11 cellular contexts compared by ENCODE assay signal in the genomic region with DNA sequence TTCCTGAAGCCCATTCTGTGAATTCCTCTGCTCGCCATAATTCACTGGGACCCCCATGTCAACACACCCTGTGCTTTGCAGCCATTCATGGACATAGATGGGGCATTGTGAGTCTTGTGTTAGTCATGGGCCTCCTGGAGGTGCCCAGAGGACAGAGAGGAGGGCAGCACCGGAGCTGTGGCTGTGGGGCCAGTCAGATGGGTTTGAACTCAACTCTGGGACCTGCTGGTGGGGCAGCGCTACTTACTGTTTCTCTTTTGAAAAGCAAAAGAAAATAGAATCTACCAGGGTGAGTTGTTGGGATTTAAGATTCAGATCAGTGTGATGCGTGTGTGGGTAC.
"Had no signal": no experiment of that assay in that cellular context is flagged by ENCODE, and none has a peak within 500 bp of the region (broad histone marks: within the 10 kb centered on the region; RNA-seq: fewer than 3 reads in every experiment).

No MANE protein-coding gene starts in this region.

- DNase-seq: caudate nucleus, cortex of kidney, hippocampal formation, naive B cell had no signal

- H3K9me3 Mint-ChIP-seq: effector memory CD8-positive, alpha-beta T cell; mesothelial cell of epicardium had no signal

- H3K4me3 Mint-ChIP-seq: effector memory CD8-positive, alpha-beta T cell; mesothelial cell of epicardium; naive B cell had no signal

- H3K36me3 Mint-ChIP-seq: naive B cell had no signal

- H3K27ac Mint-ChIP-seq: effector memory CD8-positive, alpha-beta T cell; mesothelial cell of epicardium; naive B cell had no signal

- H3K4me1 ChIP-seq: tibial artery had no signal

- H3K36me3 ChIP-seq: right atrium auricular region, tibial artery, vagina had no signal

- H3K4me3 ChIP-seq: right atrium auricular region, skin epidermis, tibial artery, vagina had no signal

- H3K9me3 ChIP-seq: right atrium auricular region, tibial artery, vagina had no signal

- H3K27me3 ChIP-seq: right atrium auricular region, vagina had no signal

- H3K27ac ChIP-seq: right atrium auricular region, skin epidermis, tibial artery, vagina, VCaP had no signal
